ENCODE assay signal across 28 cellular contexts in the genomic region with DNA sequence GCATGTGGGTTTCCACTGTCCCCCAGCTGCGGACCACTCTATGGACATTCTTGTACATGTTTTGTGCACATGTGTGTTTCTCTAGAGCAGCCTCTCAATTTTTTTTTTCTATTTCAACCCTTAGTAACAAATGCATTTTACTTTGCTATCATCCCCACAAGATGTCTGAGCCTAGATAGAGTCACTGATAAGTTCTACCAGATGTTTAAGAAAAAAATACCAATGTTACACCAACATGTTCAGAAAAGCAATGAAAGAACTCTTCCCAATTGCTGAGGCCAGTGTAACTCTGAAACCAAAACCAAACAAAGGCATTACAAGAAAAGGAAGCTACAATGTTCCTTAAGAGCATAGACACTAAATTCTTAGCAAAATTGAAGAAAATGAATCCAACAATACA.
"Had no signal": no experiment of that assay in that cellular context is flagged by ENCODE, and none has a peak within 500 bp of the region (broad histone marks: within the 10 kb centered on the region; RNA-seq: fewer than 3 reads in every experiment).

No MANE protein-coding gene starts in this region.

- H2AFZ ChIP-seq: parathyroid adenoma had no signal

- H3K4me1 ChIP-seq: psoas muscle, right lobe of liver, sigmoid colon, suprapubic skin, testis, tibial artery, transverse colon, upper lobe of right lung, uterus had no signal

- H3K9me3 ChIP-seq: neutrophil, ovary, psoas muscle, right lobe of liver, sigmoid colon, suprapubic skin, testis, tibial artery, transverse colon, upper lobe of right lung, uterus had no signal

- H3K4me3 ChIP-seq: ovary, psoas muscle, right lobe of liver, sigmoid colon, suprapubic skin, testis, tibial artery, transverse colon, upper lobe of right lung, uterus had no signal

- ATAC-seq: naive thymus-derived CD8-positive, alpha-beta T cell; natural killer cell treated with Interleukin-12 subunit alpha and Interleukin-12 subunit beta and Interleukin-15 and Interleukin-18, amount 100 ng/mL, for 72 hours; psoas muscle; right cardiac atrium; right lobe of liver; stimulated activated memory B cell treated with anti-CD40 and anti-IgM and Interleukin-4, amounts not matched to agents 10 μg/mL and 1 μg/mL and 100 μg/mL, for 72 hours; stimulated activated naive CD8-positive, alpha-beta T cell treated with anti-CD3 and anti-CD28 coated beads, Interleukin-15, amount 100 ng/mL, for 72 hours; stimulated activated naive CD8-positive, alpha-beta T cell treated with anti-CD3 and anti-CD28 coated beads, Interleukin-15, Interleukin-2, amounts not matched to agents 100 U/mL and 50 U/mL, for 24 hours; upper lobe of right lung had no signal

- H3K9ac ChIP-seq: parathyroid adenoma had no signal

- H3K36me3 ChIP-seq: neutrophil, ovary, right lobe of liver, sigmoid colon, suprapubic skin, tibial artery, transverse colon, upper lobe of right lung, uterus had no signal

- H3K27me3 ChIP-seq: neutrophil, ovary, right lobe of liver, sigmoid colon, suprapubic skin, testis, tibial artery, transverse colon, upper lobe of right lung, uterus had no signal

- H3K79me2 ChIP-seq: parathyroid adenoma had no signal

- DNase-seq: naive thymus-derived CD8-positive, alpha-beta T cell; nephron progenitor cell; nucleus accumbens; ovary; posterior cingulate gyrus; psoas muscle; right cardiac atrium; right lobe of liver; sigmoid colon; small intestine; stimulated activated CD4-positive, alpha-beta T cell treated with anti-CD3 and anti-CD28 coated beads, Interleukin-15, amount 100 ng/mL, for 24 hours; stimulated activated CD4-positive, alpha-beta T cell treated with anti-CD3 and anti-CD28 coated beads, Interleukin-2, amount 100 ng/mL, for 24 hours; stimulated activated CD4-positive, alpha-beta T cell treated with anti-CD3 and anti-CD28 coated beads, Interleukin-2, amount 100 ng/mL, for 48 hours; stimulated activated CD4-positive, alpha-beta T cell treated with anti-CD3 and anti-CD28 coated beads, Interleukin-4, amount 100 ng/mL, for 24 hours; stimulated activated naive CD4-positive, alpha-beta T cell; stimulated activated naive CD8-positive, alpha-beta T cell treated with anti-CD3 and anti-CD28 coated beads, Interleukin-15, amount 100 ng/mL, for 72 hours; stimulated activated naive CD8-positive, alpha-beta T cell treated with anti-CD3 and anti-CD28 coated beads, Interleukin-15, Interleukin-2, amounts not matched to agents 100 U/mL and 50 U/mL, for 24 hours; substantia nigra; testis; tibial artery; transverse colon; upper lobe of right lung; uterus had no signal

- H3K27ac ChIP-seq: neutrophil, ovary, parathyroid adenoma, psoas muscle, right lobe of liver, sigmoid colon, suprapubic skin, testis, tibial artery, transverse colon, upper lobe of right lung, uterus had no signal
